ENCODE assay signal across 28 cellular contexts in the genomic region with DNA sequence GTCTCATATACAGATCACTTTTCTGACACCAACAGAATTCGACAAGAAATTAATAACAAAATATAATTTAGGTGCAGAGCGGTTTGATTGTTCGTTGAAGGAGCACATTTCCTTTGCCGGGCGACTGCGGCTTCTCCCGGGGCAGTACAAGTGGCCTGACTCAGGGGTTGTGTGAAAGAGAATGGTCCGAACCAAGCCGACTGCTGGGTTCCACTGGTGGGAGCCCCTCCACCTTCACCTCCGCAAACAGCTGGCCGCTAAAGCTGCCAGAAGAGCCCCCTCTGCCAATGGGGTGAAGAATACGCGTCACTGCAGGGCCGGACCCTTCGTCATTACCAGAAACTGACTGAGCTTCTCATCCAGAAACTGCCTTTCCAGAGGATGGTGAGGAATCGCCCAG.
"Had no signal": no experiment of that assay in that cellular context is flagged by ENCODE, and none has a peak within 500 bp of the region (broad histone marks: within the 10 kb centered on the region; RNA-seq: fewer than 3 reads in every experiment).

No MANE protein-coding gene starts in this region.

- H3K4me1 ChIP-seq: left lung, lower lobe of right lung, parathyroid adenoma, psoas muscle, right atrium auricular region, right lobe of liver, transverse colon, uterus had no signal

- H2AFZ ChIP-seq: parathyroid adenoma had no signal

- H3K27me3 Mint-ChIP-seq: stimulated activated memory B cell treated with anti-CD40 and anti-IgM and Interleukin-4, amounts not matched to agents 10 μg/mL and 1 μg/mL and 100 μg/mL, for 72 hours; stimulated activated naive CD8-positive, alpha-beta T cell treated with anti-CD3 and anti-CD28 coated beads, Interleukin-15, amount 100 ng/mL, for 72 hours had no signal

- H3K4me2 ChIP-seq: smooth muscle cell had no signal

- H3K27ac ChIP-seq: left lung, lower lobe of right lung, neutrophil, parathyroid adenoma, psoas muscle, right atrium auricular region, right lobe of liver, transverse colon, uterus had no signal

- H3K4me1 Mint-ChIP-seq: immature natural killer cell; nephron; neural crest cell; stimulated activated memory B cell treated with anti-CD40 and anti-IgM and Interleukin-4, amounts not matched to agents 10 μg/mL and 1 μg/mL and 100 μg/mL, for 72 hours; stimulated activated naive CD8-positive, alpha-beta T cell treated with anti-CD3 and anti-CD28 coated beads, Interleukin-15, amount 100 ng/mL, for 72 hours had no signal

- H3K27ac Mint-ChIP-seq: immature natural killer cell; naive thymus-derived CD8-positive, alpha-beta T cell; nephron; stimulated activated memory B cell treated with anti-CD40 and anti-IgM and Interleukin-4, amounts not matched to agents 10 μg/mL and 1 μg/mL and 100 μg/mL, for 72 hours; stimulated activated naive CD8-positive, alpha-beta T cell treated with anti-CD3 and anti-CD28 coated beads, Interleukin-15, amount 100 ng/mL, for 72 hours had no signal

- DNase-seq: immature natural killer cell; kidney; left colon; left lung; lower lobe of right lung; mammary epithelial cell; mesenchymal stem cell; naive thymus-derived CD8-positive, alpha-beta T cell; occipital lobe; psoas muscle; right lobe of liver; stimulated activated CD4-positive, alpha-beta T cell treated with anti-CD3 and anti-CD28 coated beads, Interleukin-1b, Interleukin-23, amount 100 ng/mL, for 48 hours; stimulated activated CD4-positive, alpha-beta T cell treated with anti-CD3 and anti-CD28 coated beads, Interleukin-2, amount 100 ng/mL, for 48 hours; stimulated activated CD4-positive, alpha-beta T cell treated with anti-CD3 and anti-CD28 coated beads, Interleukin-4, amount 100 ng/mL, for 4 hours; stimulated activated CD8-positive, alpha-beta memory T cell treated with anti-CD3 and anti-CD28 coated beads, Interleukin-4, amount 100 ng/mL, for 48 hours; stimulated activated naive CD4-positive, alpha-beta T cell treated with Interleukin-2 at 50 U/mL for 16 hours; stimulated activated naive CD8-positive, alpha-beta T cell treated with anti-CD3 and anti-CD28 coated beads, Interleukin-15, amount 100 ng/mL, for 72 hours; substantia nigra; transverse colon; uterus had no signal

- H3K36me3 ChIP-seq: left lung, lower lobe of right lung, neutrophil, right atrium auricular region, right lobe of liver, transverse colon, uterus had no signal

- H3K79me2 ChIP-seq: parathyroid adenoma had no signal

- H3K9ac ChIP-seq: parathyroid adenoma had no signal

- ATAC-seq: left colon; left lung; lower lobe of right lung; naive thymus-derived CD8-positive, alpha-beta T cell; psoas muscle; right lobe of liver; stimulated activated memory B cell treated with anti-CD40 and anti-IgM and Interleukin-4, amounts not matched to agents 10 μg/mL and 1 μg/mL and 100 μg/mL, for 72 hours; stimulated activated naive CD8-positive, alpha-beta T cell treated with anti-CD3 and anti-CD28 coated beads, Interleukin-15, amount 100 ng/mL, for 72 hours had no signal

- H3K4me3 Mint-ChIP-seq: immature natural killer cell; naive thymus-derived CD8-positive, alpha-beta T cell; nephron; neural crest cell; stimulated activated memory B cell treated with anti-CD40 and anti-IgM and Interleukin-4, amounts not matched to agents 10 μg/mL and 1 μg/mL and 100 μg/mL, for 72 hours; stimulated activated naive CD8-positive, alpha-beta T cell treated with anti-CD3 and anti-CD28 coated beads, Interleukin-15, amount 100 ng/mL, for 72 hours had no signal

- H3K9me3 ChIP-seq: lower lobe of right lung, neutrophil, right lobe of liver, uterus had no signal

- H3K9me3 Mint-ChIP-seq: nephron had no signal

- H3K36me3 Mint-ChIP-seq: immature natural killer cell; stimulated activated memory B cell treated with anti-CD40 and anti-IgM and Interleukin-4, amounts not matched to agents 10 μg/mL and 1 μg/mL and 100 μg/mL, for 72 hours had no signal

- FAIRE-seq: islet of Langerhans, kidney had no signal

- H3K27me3 ChIP-seq: left lung, right atrium auricular region, right lobe of liver, transverse colon, uterus had no signal

- H3K4me3 ChIP-seq: left lung, lower lobe of right lung, psoas muscle, right atrium auricular region, right lobe of liver, smooth muscle cell, transverse colon, uterus had no signal
